17 cellular contexts compared by ENCODE assay signal in the genomic region with DNA sequence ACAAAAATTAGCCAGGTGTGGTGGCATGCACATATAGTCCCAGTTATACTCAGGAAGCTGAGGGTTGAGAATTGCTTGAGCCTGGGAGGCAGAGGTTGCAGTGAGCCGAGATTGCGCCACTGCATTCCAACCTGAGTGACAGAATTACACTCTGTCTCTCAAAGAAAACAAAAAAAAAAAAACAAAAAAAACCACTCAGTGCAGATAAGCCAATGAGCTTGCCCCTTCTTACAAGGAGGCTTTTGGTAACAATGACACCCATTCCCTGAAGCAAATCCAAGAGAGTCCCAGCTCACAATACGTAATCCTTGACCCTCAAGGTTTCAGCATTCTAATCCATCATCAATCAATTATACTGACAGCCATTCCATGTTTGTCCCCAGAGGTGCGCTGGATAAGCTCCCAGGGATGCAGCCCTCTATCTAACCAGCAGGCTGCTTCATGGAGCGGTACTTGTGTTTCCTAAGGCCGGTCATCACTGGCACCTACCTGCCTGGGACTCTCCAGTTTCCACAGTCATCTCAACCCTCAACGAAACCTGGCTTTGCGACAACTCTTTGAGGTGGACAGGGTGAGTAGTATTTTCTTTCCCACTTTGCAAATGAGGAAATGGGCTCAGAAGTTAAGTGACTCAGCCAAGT. TPM values are rescaled to one million over a fixed set of nuclear protein-coding genes. Genes with fewer than 3 reads are reported as not detected.
DNase-seq lines count a peak whose midpoint lies in the region; TF ChIP-seq lines count a peak whose summit lies in the region.
"Had no signal": no experiment of that assay in that cellular context is flagged by ENCODE, and none has a peak within 500 bp of the region (broad histone marks: within the 10 kb centered on the region; RNA-seq: fewer than 3 reads in every experiment).

No MANE protein-coding gene starts in this region.

- H3K4me3 ChIP-seq in fibroblast of mammary gland (ENCODE audit: control insufficient read depth, low read depth, low read length): no peak overlapping the region
- no peak overlapping the region for H3K4me3 ChIP-seq in thyroid gland (replicated peaks in 1 of 3)
- H3K4me3 ChIP-seq: Peyer's patch had no signal

- no peaks in the 10 kb centered on the region for H3K27me3 ChIP-seq in thyroid gland
- H3K27me3 ChIP-seq: Peyer's patch had no signal

- DNase-seq in DMS79 (lab: John Stamatoyannopoulos, UW) (peak; percentile 15), DMS79 treated with DMSO at 0.1 percent for 48 hours (lab: John Stamatoyannopoulos, UW) (no peak), RKO (ENCODE audit: low spot score) (peak; percentile 45), fibroblast of mammary gland (ENCODE audit: low read depth) (peak; percentile 90), thyroid gland (peak; percentile 77 to 86), NCI-H2171 treated with DMSO at 0.1 percent for 48 hours (lab: John Stamatoyannopoulos, UW) (no peak), GM10248 (ENCODE audit: extremely low spot score) (no peak)
- no peak for DNase-seq in activated CD4-positive, CD25-positive, alpha-beta regulatory T cell treated with anti-CD3 and anti-CD28 coated beads, Interleukin-2, amount 50 U/mL, for 72 hours
- DNase-seq: activated CD4-positive, CD25-positive, alpha-beta regulatory T cell; activated naive CD4-positive, alpha-beta T cell; dermis blood vessel endothelial cell; H7; hypothalamus; naive B cell; NCI-H2029; Peyer's patch; stimulated activated CD4-positive, alpha-beta T cell treated with anti-CD3 and anti-CD28 coated beads, Interleukin-12 subunit alpha, Interleukin-12 subunit beta, amount 100 ng/mL, for 4 hours had no signal

- peak overlapping the region; percentile 90 to 95 (median 94) for H3K27ac ChIP-seq in thyroid gland
- H3K27ac ChIP-seq: Peyer's patch had no signal

- TF ChIP-seq CTCF in fibroblast of mammary gland (conservative IDR thresholded peaks at IDR 0.05; ENCODE audit: control insufficient read depth, insufficient read depth, low read depth, low read length): peak; percentile 21
- TF ChIP-seq CTCF in thyroid gland (IDR thresholded peaks at IDR 0.05): peak in 4 of 6 experiments; percentile 20 to 60 (median 40)
- TF ChIP-seq CTCF in GM10248 (IDR thresholded peaks at IDR 0.05; ENCODE audit: control extremely low read depth, extremely low read depth, low read depth, missing control alignments): no peak

- 45 to 46% methylated on average over 8 of the region's 8 CpGs for WGBS in thyroid gland, 2 donors

- TF ChIP-seq POLR2A in thyroid gland (IDR thresholded peaks at IDR 0.05): peak in 1 of 2 donors; percentile 13

- H3K4me1 ChIP-seq in thyroid gland: peaks cover 20 to 23% of the 10 kb centered on the region in 2 donors
- H3K4me1 ChIP-seq: Peyer's patch had no signal

- peaks cover 39 to 42% of the 10 kb centered on the region in 2 donors for H3K36me3 ChIP-seq in thyroid gland

- CTCF ChIA-PET in GM10248 (lab: Yijun Ruan, JAX): no interaction called here

- POLR2A ChIA-PET in GM10248 (lab: Yijun Ruan, JAX): interaction anchor here (0.6 to 1.4 kb wide), 3 partner anchors 9 to 27 kb away, joined by 6 to 8 read pairs (median 7); a partner anchor contains a TSS

- intact Hi-C loops in thyroid gland (cut with DNase I): no loop called here

- H3K9me3 ChIP-seq in thyroid gland: no peaks in the 10 kb centered on the region
- H3K9me3 ChIP-seq: Peyer's patch had no signal

RNA-seq across cellular contexts. Expression of a gene that starts 12.4 kb away (rescaled TPM):
- 100 to 1,000 TPM in 1 of 4 donors, 10 to 100 TPM in 3; 44.6 to 111 (median 73.6) TPM for total RNA-seq in thyroid gland

RNA-seq across cellular contexts. Expression of a gene that starts 18.8 kb away (rescaled TPM):
- 1,000 to 10,000 TPM; 1,176 to 3,070 (median 2,431) TPM for total RNA-seq in thyroid gland

Comparison
In these comparisons a context has a peak if more than half of its experiments do, and no peak if none do; other contexts are left out.
1. DNase-seq: peak in DMS79 (single experiment), RKO (single experiment), fibroblast of mammary gland (single experiment) and thyroid gland (2 of 2); none in DMS79 treated with DMSO at 0.1 percent for 48 hours (single experiment), NCI-H2171 treated with DMSO at 0.1 percent for 48 hours (single experiment), activated CD4-positive, CD25-positive, alpha-beta regulatory T cell treated with anti-CD3 and anti-CD28 coated beads, Interleukin-2, amount 50 U/mL, for 72 hours (single experiment) and GM10248 (single experiment).